In genomic region chr16:71754652-71755051, GRCh38 we compare ENCODE assay signal across 21 cellular contexts.
"Had no signal": no experiment of that assay in that cellular context is flagged by ENCODE, and none has a peak within 500 bp of the region (broad histone marks: within the 10 kb centered on the region; RNA-seq: fewer than 3 reads in every experiment).

No MANE protein-coding gene starts in this region.

- ATAC-seq: gastroesophageal sphincter, heart left ventricle, left lobe of liver had no signal

- H3K9me3 ChIP-seq: esophagus muscularis mucosa, gastroesophageal sphincter, heart left ventricle, sigmoid colon, SK-N-SH, spleen, vagina had no signal

- DNase-seq: activated CD4-positive, CD25-positive, alpha-beta regulatory T cell; amygdala; effector CD8-positive, alpha-beta T cell; heart left ventricle; kidney; occipital lobe; posterior cingulate gyrus; SHP77; sigmoid colon; SK-N-SH; spleen; stimulated activated CD4-positive, alpha-beta T cell treated with anti-CD3 and anti-CD28 coated beads, Interleukin-4, amount 100 ng/mL, for 4 hours; stimulated activated naive CD4-positive, alpha-beta T cell treated with Interleukin-2 at 50 U/mL for 16 hours; T1000; trophoblast cell had no signal

- H3K9me3 Mint-ChIP-seq: dendritic cell treated with granulocyte-macrophage colony-stimulating factor and Interleukin-4, amounts not matched to agents 40 ng/mL and 50 ng/mL, for 4 days; mesothelial cell of epicardium had no signal

- H3K4me1 Mint-ChIP-seq: mesothelial cell of epicardium had no signal

- H3K4me3 Mint-ChIP-seq: dendritic cell treated with granulocyte-macrophage colony-stimulating factor and Interleukin-4, amounts not matched to agents 40 ng/mL and 50 ng/mL, for 4 days; mesothelial cell of epicardium had no signal

- H3K27ac Mint-ChIP-seq: dendritic cell treated with granulocyte-macrophage colony-stimulating factor and Interleukin-4, amounts not matched to agents 40 ng/mL and 50 ng/mL, for 4 days; mesothelial cell of epicardium had no signal

- H3K27me3 Mint-ChIP-seq: dendritic cell treated with granulocyte-macrophage colony-stimulating factor and Interleukin-4, amounts not matched to agents 40 ng/mL and 50 ng/mL, for 4 days had no signal
